29 cellular contexts compared by ENCODE assay signal in the genomic region with DNA sequence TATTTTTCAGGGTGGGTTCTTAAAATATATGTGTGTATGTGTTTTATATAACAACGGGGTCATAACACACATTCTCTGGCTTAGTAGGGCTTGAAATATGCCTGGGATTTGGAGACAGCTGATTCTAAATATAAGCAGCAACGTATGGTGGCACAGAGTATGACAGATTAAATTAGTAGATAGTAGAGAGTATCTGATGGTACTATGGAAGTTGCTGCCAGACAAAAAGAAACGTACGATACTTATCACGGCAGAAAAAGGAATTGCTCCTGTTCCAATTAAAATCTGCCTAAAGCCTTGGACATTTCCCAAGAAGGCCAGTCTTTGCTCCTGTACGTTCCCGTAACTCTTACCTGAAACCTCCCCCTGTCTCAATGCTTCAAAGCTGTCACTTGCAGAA.
"Had no signal": no experiment of that assay in that cellular context is flagged by ENCODE, and none has a peak within 500 bp of the region (broad histone marks: within the 10 kb centered on the region; RNA-seq: fewer than 3 reads in every experiment).

No MANE protein-coding gene starts in this region.

- H3K4me3 ChIP-seq: neural progenitor cell, ovary, psoas muscle, right lobe of liver, sigmoid colon, skin epidermis, smooth muscle cell, spleen, suprapubic skin, testis, tibial artery, upper lobe of right lung, uterus had no signal

- H3K27me3 ChIP-seq: neural progenitor cell, ovary, right lobe of liver, sigmoid colon, spleen, suprapubic skin, testis, tibial artery, upper lobe of right lung, uterus had no signal

- H3K9me3 ChIP-seq: ovary, psoas muscle, right lobe of liver, sigmoid colon, suprapubic skin, testis, tibial artery, upper lobe of right lung, uterus had no signal

- H3K79me2 ChIP-seq: parathyroid adenoma had no signal

- H2AFZ ChIP-seq: parathyroid adenoma had no signal

- H3K27ac ChIP-seq: neural progenitor cell, ovary, parathyroid adenoma, psoas muscle, right lobe of liver, sigmoid colon, skin epidermis, spleen, suprapubic skin, testis, tibial artery, upper lobe of right lung, uterus had no signal

- H3K9ac ChIP-seq: neural progenitor cell, parathyroid adenoma had no signal

- H3K4me2 ChIP-seq: neural progenitor cell, smooth muscle cell had no signal

- H3K4me1 ChIP-seq: neural progenitor cell, parathyroid adenoma, psoas muscle, right lobe of liver, sigmoid colon, suprapubic skin, testis, tibial artery, upper lobe of right lung, uterus had no signal

- DNase-seq: naive thymus-derived CD4-positive, alpha-beta T cell; natural killer cell; occipital lobe; ovary; posterior cingulate gyrus; psoas muscle; right cardiac atrium; right lobe of liver; sigmoid colon; spleen; stimulated activated CD4-positive, alpha-beta T cell treated with anti-CD3 and anti-CD28 coated beads, Interleukin-12 subunit alpha, Interleukin-12 subunit beta, amount 100 ng/mL, for 4 hours; stimulated activated CD4-positive, alpha-beta T cell treated with anti-CD3 and anti-CD28 coated beads, Interleukin-1b, Interleukin-23, amount 100 ng/mL, for 48 hours; stimulated activated CD4-positive, alpha-beta T cell treated with anti-CD3 and anti-CD28 coated beads, Interleukin-4, amount 100 ng/mL, for 1 hour; stimulated activated CD4-positive, alpha-beta T cell treated with anti-CD3 and anti-CD28 coated beads, Interleukin-4, amount 100 ng/mL, for 4 hours; stimulated activated CD8-positive, alpha-beta memory T cell treated with anti-CD3 and anti-CD28 coated beads, Interleukin-4, amount 100 ng/mL, for 48 hours; stimulated activated naive CD4-positive, alpha-beta T cell; stimulated activated naive CD8-positive, alpha-beta T cell treated with anti-CD3 and anti-CD28 coated beads, Interleukin-15, amount 100 ng/mL, for 72 hours; stimulated activated naive CD8-positive, alpha-beta T cell treated with anti-CD3 and anti-CD28 coated beads, Interleukin-15, Interleukin-2, amounts not matched to agents 100 U/mL and 50 U/mL, for 24 hours; substantia nigra; testis; tibial artery; upper lobe of right lung; uterus had no signal

- ATAC-seq: naive thymus-derived CD4-positive, alpha-beta T cell; natural killer cell; psoas muscle; right cardiac atrium; right lobe of liver; stimulated activated memory B cell treated with anti-CD40 and anti-IgM and Interleukin-4, amounts not matched to agents 10 μg/mL and 1 μg/mL and 100 μg/mL, for 72 hours; stimulated activated naive CD8-positive, alpha-beta T cell treated with anti-CD3 and anti-CD28 coated beads, Interleukin-15, amount 100 ng/mL, for 72 hours; stimulated activated naive CD8-positive, alpha-beta T cell treated with anti-CD3 and anti-CD28 coated beads, Interleukin-15, Interleukin-2, amounts not matched to agents 100 U/mL and 50 U/mL, for 24 hours; upper lobe of right lung had no signal

- H3K36me3 ChIP-seq: neural progenitor cell, ovary, right lobe of liver, sigmoid colon, spleen, suprapubic skin, tibial artery, upper lobe of right lung, uterus had no signal
